25 cellular contexts compared by ENCODE assay signal in the genomic region with DNA sequence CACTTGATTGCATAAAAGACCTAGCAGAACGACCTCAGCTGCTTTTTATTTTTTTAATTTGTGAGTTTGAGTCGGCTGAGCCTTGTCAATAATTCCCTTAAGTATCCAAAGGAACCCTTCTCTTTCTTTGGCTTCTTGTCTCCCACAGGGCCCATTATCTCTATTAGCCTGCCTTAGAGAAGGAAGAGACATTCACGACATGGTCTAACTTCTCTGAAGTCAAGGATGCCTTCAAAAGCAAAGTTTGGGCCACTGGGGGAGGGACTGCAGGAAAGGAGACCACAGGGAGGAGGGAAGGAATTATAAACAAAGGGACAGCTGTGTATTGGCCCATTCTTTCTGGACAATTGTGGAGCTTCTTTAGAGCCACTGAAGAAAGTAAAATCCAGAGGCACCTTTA.
"Had no signal": no experiment of that assay in that cellular context is flagged by ENCODE, and none has a peak within 500 bp of the region (broad histone marks: within the 10 kb centered on the region; RNA-seq: fewer than 3 reads in every experiment).

No MANE protein-coding gene starts in this region.

- H3K27me3 ChIP-seq: neutrophil, right atrium auricular region, right lobe of liver, stomach, testis, thyroid gland, transverse colon, upper lobe of right lung had no signal

- H2AFZ ChIP-seq: parathyroid adenoma had no signal

- H3K79me2 ChIP-seq: parathyroid adenoma had no signal

- H3K4me2 ChIP-seq: smooth muscle cell had no signal

- H3K4me1 Mint-ChIP-seq: naive thymus-derived CD4-positive, alpha-beta T cell; stimulated activated naive B cell treated with anti-CD40 and anti-IgM and Interleukin-4, amounts not matched to agents 10 μg/mL and 1 μg/mL and 100 μg/mL, for 72 hours had no signal

- H3K9me3 ChIP-seq: heart left ventricle, left ventricle myocardium inferior, mucosa of descending colon, neutrophil, psoas muscle, right atrium auricular region, right lobe of liver, stomach, testis, thyroid gland, transverse colon, upper lobe of right lung had no signal

- H3K27ac Mint-ChIP-seq: naive thymus-derived CD4-positive, alpha-beta T cell; natural killer cell treated with Interleukin-12 subunit alpha and Interleukin-12 subunit beta and Interleukin-15 and Interleukin-18, amount 100 ng/mL, for 72 hours; stimulated activated naive B cell treated with anti-CD40 and anti-IgM and Interleukin-4, amounts not matched to agents 10 μg/mL and 1 μg/mL and 100 μg/mL, for 72 hours had no signal

- H3K27ac ChIP-seq: heart left ventricle, left ventricle myocardium inferior, neutrophil, parathyroid adenoma, psoas muscle, right atrium auricular region, right lobe of liver, stomach, testis, thyroid gland, transverse colon, upper lobe of right lung had no signal

- H3K36me3 Mint-ChIP-seq: naive thymus-derived CD4-positive, alpha-beta T cell; natural killer cell treated with Interleukin-12 subunit alpha and Interleukin-12 subunit beta and Interleukin-15 and Interleukin-18, amount 100 ng/mL, for 72 hours; stimulated activated naive B cell treated with anti-CD40 and anti-IgM and Interleukin-4, amounts not matched to agents 10 μg/mL and 1 μg/mL and 100 μg/mL, for 72 hours had no signal

- ATAC-seq: heart left ventricle; mucosa of descending colon; naive thymus-derived CD4-positive, alpha-beta T cell; natural killer cell treated with Interleukin-12 subunit alpha and Interleukin-12 subunit beta and Interleukin-15 and Interleukin-18, amount 100 ng/mL, for 72 hours; psoas muscle; right lobe of liver; stimulated activated naive B cell treated with anti-CD40 and anti-IgM and Interleukin-4, amounts not matched to agents 10 μg/mL and 1 μg/mL and 100 μg/mL, for 72 hours; stimulated activated naive CD8-positive, alpha-beta T cell treated with anti-CD3 and anti-CD28 coated beads, Interleukin-15, Interleukin-2, amounts not matched to agents 100 U/mL and 50 U/mL, for 24 hours; upper lobe of right lung had no signal

- H3K4me3 Mint-ChIP-seq: naive thymus-derived CD4-positive, alpha-beta T cell; natural killer cell treated with Interleukin-12 subunit alpha and Interleukin-12 subunit beta and Interleukin-15 and Interleukin-18, amount 100 ng/mL, for 72 hours; stimulated activated naive B cell treated with anti-CD40 and anti-IgM and Interleukin-4, amounts not matched to agents 10 μg/mL and 1 μg/mL and 100 μg/mL, for 72 hours had no signal

- DNase-seq: heart left ventricle; hypothalamus; islet precursor cell; left ventricle myocardium inferior; midbrain; mucosa of descending colon; naive thymus-derived CD4-positive, alpha-beta T cell; occipital lobe; psoas muscle; right lobe of liver; stimulated activated CD4-positive, alpha-beta T cell treated with anti-CD3 and anti-CD28 coated beads, Interleukin-1b, Interleukin-23, amount 100 ng/mL, for 48 hours; stimulated activated CD4-positive, alpha-beta T cell treated with anti-CD3 and anti-CD28 coated beads, Interleukin-2, amount 100 ng/mL, for 48 hours; stimulated activated naive B cell treated with anti-CD40 and anti-IgM and Interleukin-4, amounts not matched to agents 10 μg/mL and 1 μg/mL and 100 μg/mL, for 72 hours; stimulated activated naive CD8-positive, alpha-beta T cell treated with anti-CD3 and anti-CD28 coated beads, Interleukin-15, Interleukin-2, amounts not matched to agents 100 U/mL and 50 U/mL, for 24 hours; stomach; testis; thyroid gland; transverse colon; upper lobe of right lung had no signal

- H3K9me3 Mint-ChIP-seq: naive thymus-derived CD4-positive, alpha-beta T cell; natural killer cell treated with Interleukin-12 subunit alpha and Interleukin-12 subunit beta and Interleukin-15 and Interleukin-18, amount 100 ng/mL, for 72 hours had no signal

- H3K36me3 ChIP-seq: heart left ventricle, left ventricle myocardium inferior, neutrophil, right atrium auricular region, right lobe of liver, stomach, thyroid gland, transverse colon, upper lobe of right lung had no signal

- H3K4me3 ChIP-seq: heart left ventricle, left ventricle myocardium inferior, lung, mucosa of descending colon, psoas muscle, right atrium auricular region, right lobe of liver, smooth muscle cell, stomach, testis, thyroid gland, transverse colon, upper lobe of right lung had no signal

- H3K4me1 ChIP-seq: heart left ventricle, left ventricle myocardium inferior, parathyroid adenoma, psoas muscle, right atrium auricular region, right lobe of liver, testis, thyroid gland, upper lobe of right lung had no signal

- H3K9ac ChIP-seq: parathyroid adenoma had no signal
